1 cellular context compared by ENCODE assay signal in the genomic region with DNA sequence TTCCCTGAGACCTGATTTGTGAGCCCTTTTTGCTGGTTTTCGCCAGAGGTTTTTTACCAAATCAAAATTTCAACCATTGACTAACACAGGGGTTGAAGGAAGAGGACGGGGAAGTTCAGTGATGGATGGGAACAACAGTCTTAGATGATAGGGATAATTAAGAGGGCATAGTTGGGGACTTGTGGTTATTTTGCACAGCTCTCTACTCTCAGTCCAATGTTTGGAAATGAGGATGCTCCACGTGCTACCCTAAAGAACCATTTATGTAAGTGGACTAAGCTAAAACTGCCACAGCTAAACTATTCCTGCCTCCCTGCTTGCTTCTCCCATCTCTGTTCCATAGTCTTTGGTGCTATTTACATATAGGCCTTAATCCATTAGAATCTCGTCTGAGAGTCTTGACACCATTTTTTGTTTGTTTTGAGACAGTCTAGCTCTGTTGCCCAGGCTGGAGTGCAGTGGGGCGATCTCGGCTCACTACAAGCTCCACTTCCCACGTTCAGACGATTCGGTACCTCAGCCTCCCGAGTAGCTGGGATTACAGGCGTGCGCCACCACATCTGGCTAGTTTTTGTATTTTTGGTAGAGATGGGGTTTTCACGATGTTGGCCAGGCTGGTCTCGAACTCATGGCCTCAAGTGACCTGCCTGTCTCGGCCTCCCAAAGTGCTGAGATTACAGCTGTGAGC.
A peak's percentile ranks its signal among the peaks of the same experiment; 100 is the strongest.
TF ChIP-seq lines count a peak whose summit lies in the region.

No MANE protein-coding gene starts in this region.

TF ChIP-seq in HepG2, 621 proteins besides CTCF, POLR2A, EP300 and RAD21 (continued from another document):
- TF ChIP-seq, protein P1, sequence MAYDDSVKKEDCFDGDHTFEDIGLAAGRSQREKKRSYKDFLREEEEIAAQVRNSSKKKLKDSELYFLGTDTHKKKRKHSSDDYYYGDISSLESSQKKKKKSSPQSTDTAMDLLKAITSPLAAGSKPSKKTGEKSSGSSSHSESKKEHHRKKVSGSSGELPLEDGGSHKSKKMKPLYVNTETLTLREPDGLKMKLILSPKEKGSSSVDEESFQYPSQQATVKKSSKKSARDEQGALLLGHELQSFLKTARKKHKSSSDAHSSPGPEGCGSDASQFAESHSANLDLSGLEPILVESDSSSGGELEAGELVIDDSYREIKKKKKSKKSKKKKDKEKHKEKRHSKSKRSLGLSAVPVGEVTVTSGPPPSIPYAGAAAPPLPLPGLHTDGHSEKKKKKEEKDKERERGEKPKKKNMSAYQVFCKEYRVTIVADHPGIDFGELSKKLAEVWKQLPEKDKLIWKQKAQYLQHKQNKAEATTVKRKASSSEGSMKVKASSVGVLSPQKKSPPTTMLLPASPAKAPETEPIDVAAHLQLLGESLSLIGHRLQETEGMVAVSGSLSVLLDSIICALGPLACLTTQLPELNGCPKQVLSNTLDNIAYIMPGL (CRISPR knock-in tag; IDR thresholded peaks at IDR 0.05; ENCODE audit: borderline replicate concordance in 1 of 2, low read depth in 1 of 2) = no peak
- TF ChIP-seq MAFG (CRISPR knock-in tag; IDR thresholded peaks at IDR 0.05) = no peak
- TF ChIP-seq ZNF383 (CRISPR knock-in tag; IDR thresholded peaks at IDR 0.05; ENCODE audit: borderline replicate concordance) = no peak
- no peak for TF ChIP-seq STAG1 (CRISPR knock-in tag; IDR thresholded peaks at IDR 0.05)
- TF ChIP-seq ZMYM2 (CRISPR knock-in tag; IDR thresholded peaks at IDR 0.05) = 0 out of 2 replicates have a peak, but pooled peaks have one; percentile 8
- TF ChIP-seq, protein P2, sequence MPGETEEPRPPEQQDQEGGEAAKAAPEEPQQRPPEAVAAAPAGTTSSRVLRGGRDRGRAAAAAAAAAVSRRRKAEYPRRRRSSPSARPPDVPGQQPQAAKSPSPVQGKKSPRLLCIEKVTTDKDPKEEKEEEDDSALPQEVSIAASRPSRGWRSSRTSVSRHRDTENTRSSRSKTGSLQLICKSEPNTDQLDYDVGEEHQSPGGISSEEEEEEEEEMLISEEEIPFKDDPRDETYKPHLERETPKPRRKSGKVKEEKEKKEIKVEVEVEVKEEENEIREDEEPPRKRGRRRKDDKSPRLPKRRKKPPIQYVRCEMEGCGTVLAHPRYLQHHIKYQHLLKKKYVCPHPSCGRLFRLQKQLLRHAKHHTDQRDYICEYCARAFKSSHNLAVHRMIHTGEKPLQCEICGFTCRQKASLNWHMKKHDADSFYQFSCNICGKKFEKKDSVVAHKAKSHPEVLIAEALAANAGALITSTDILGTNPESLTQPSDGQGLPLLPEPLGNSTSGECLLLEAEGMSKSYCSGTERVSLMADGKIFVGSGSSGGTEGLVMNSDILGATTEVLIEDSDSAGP (CRISPR knock-in tag; IDR thresholded peaks at IDR 0.05; ENCODE audit: borderline replicate concordance) = no peak
- TF ChIP-seq PHF21A (CRISPR knock-in tag; IDR thresholded peaks at IDR 0.05) = no peak
- no peak for TF ChIP-seq ZBTB21 (CRISPR knock-in tag; IDR thresholded peaks at IDR 0.05)
- no peak for TF ChIP-seq ZNF484 (CRISPR knock-in tag; IDR thresholded peaks at IDR 0.05; ENCODE audit: borderline replicate concordance, low read depth)
- no peak for TF ChIP-seq MEF2D (CRISPR knock-in tag; IDR thresholded peaks at IDR 0.05)
- no peak for TF ChIP-seq ARNT2 (CRISPR knock-in tag; IDR thresholded peaks at IDR 0.05; ENCODE audit: low read depth)
- no peak for TF ChIP-seq RERE (CRISPR knock-in tag; IDR thresholded peaks at IDR 0.05; ENCODE audit: low read depth)
- TF ChIP-seq DMAP1 (CRISPR knock-in tag; IDR thresholded peaks at IDR 0.05) = no peak
- TF ChIP-seq, protein P3, sequence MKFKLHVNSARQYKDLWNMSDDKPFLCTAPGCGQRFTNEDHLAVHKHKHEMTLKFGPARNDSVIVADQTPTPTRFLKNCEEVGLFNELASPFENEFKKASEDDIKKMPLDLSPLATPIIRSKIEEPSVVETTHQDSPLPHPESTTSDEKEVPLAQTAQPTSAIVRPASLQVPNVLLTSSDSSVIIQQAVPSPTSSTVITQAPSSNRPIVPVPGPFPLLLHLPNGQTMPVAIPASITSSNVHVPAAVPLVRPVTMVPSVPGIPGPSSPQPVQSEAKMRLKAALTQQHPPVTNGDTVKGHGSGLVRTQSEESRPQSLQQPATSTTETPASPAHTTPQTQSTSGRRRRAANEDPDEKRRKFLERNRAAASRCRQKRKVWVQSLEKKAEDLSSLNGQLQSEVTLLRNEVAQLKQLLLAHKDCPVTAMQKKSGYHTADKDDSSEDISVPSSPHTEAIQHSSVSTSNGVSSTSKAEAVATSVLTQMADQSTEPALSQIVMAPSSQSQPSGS (CRISPR knock-in tag; IDR thresholded peaks at IDR 0.05) = no peak
- TF ChIP-seq FOXK2 (IDR thresholded peaks at IDR 0.05) = no peak
- no peak for TF ChIP-seq NAIF1 (CRISPR knock-in tag; IDR thresholded peaks at IDR 0.05; ENCODE audit: borderline replicate concordance)
- TF ChIP-seq ZNF460 (CRISPR knock-in tag; IDR thresholded peaks at IDR 0.05; ENCODE audit: borderline replicate concordance) = peak; percentile 80; the same call in 1 of the 2 replicates
- no peak for TF ChIP-seq ZNF577 (CRISPR knock-in tag; IDR thresholded peaks at IDR 0.05; ENCODE audit: borderline replicate concordance, low read depth)
- TF ChIP-seq ZNF747 (CRISPR knock-in tag; IDR thresholded peaks at IDR 0.05; ENCODE audit: borderline replicate concordance) = 0 out of 2 replicates have a peak, but pooled peaks have one; percentile 35
- no peak for TF ChIP-seq SRSF9 (IDR thresholded peaks at IDR 0.05; ENCODE audit: borderline replicate concordance, insufficient read depth, low read depth, low read length, poor library complexity, severe bottlenecking)
- 0 out of 2 replicates have a peak, but pooled peaks have one; percentile 48 for TF ChIP-seq ZFP36L1 (CRISPR knock-in tag; IDR thresholded peaks at IDR 0.05)
- 0 out of 2 replicates have a peak, but pooled peaks have one; percentile 51 for TF ChIP-seq POGK (CRISPR knock-in tag; conservative IDR thresholded peaks at IDR 0.05)
- TF ChIP-seq NCOR1 (IDR thresholded peaks at IDR 0.05; ENCODE audit: borderline replicate concordance, low read length) = no peak
- no peak for TF ChIP-seq ZNF713 (CRISPR knock-in tag; IDR thresholded peaks at IDR 0.05)
- TF ChIP-seq NR0B2 (CRISPR knock-in tag; IDR thresholded peaks at IDR 0.05) = no peak
- TF ChIP-seq GTF3A (CRISPR knock-in tag; conservative IDR thresholded peaks at IDR 0.05) = no peak; the same call in 1 of the 2 replicates
- TF ChIP-seq GZF1 (CRISPR knock-in tag; IDR thresholded peaks at IDR 0.05) = no peak
- no peak for TF ChIP-seq ZNF543 (CRISPR knock-in tag; IDR thresholded peaks at IDR 0.05)
- no peak for TF ChIP-seq ZMYM4 (CRISPR knock-in tag; IDR thresholded peaks at IDR 0.05)
- no peak for TF ChIP-seq NFYC (CRISPR knock-in tag; IDR thresholded peaks at IDR 0.05)
- no peak for TF ChIP-seq SAP130 (CRISPR knock-in tag; IDR thresholded peaks at IDR 0.05; ENCODE audit: low read depth)
- TF ChIP-seq, protein P4, sequence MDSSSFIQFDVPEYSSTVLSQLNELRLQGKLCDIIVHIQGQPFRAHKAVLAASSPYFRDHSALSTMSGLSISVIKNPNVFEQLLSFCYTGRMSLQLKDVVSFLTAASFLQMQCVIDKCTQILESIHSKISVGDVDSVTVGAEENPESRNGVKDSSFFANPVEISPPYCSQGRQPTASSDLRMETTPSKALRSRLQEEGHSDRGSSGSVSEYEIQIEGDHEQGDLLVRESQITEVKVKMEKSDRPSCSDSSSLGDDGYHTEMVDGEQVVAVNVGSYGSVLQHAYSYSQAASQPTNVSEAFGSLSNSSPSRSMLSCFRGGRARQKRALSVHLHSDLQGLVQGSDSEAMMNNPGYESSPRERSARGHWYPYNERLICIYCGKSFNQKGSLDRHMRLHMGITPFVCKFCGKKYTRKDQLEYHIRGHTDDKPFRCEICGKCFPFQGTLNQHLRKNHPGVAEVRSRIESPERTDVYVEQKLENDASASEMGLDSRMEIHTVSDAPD (CRISPR knock-in tag; IDR thresholded peaks at IDR 0.05) = no peak
- TF ChIP-seq ZNF280D (CRISPR knock-in tag; IDR thresholded peaks at IDR 0.05) = 0 out of 2 replicates have a peak, but pooled peaks have one; percentile 22
- TF ChIP-seq HNRNPH1 (optimal IDR thresholded peaks at IDR 0.05; ENCODE audit: low read depth, low read length) = no peak
- TF ChIP-seq HNRNPK (IDR thresholded peaks at IDR 0.05; ENCODE audit: low read depth, low read length, poor library complexity, severe bottlenecking) = no peak
- TF ChIP-seq ZNF558 (CRISPR knock-in tag; IDR thresholded peaks at IDR 0.05; ENCODE audit: borderline replicate concordance) = no peak
- TF ChIP-seq TAF15 (IDR thresholded peaks at IDR 0.05; ENCODE audit: low read depth, low read length, poor library complexity, severe bottlenecking) = no peak
- no peak for TF ChIP-seq POLR2AphosphoS2 (IDR thresholded peaks at IDR 0.05; ENCODE audit: low read depth, low read length)
TF ChIP-seq in HepG2: peak in this region for 14.
